In the genomic region with DNA sequence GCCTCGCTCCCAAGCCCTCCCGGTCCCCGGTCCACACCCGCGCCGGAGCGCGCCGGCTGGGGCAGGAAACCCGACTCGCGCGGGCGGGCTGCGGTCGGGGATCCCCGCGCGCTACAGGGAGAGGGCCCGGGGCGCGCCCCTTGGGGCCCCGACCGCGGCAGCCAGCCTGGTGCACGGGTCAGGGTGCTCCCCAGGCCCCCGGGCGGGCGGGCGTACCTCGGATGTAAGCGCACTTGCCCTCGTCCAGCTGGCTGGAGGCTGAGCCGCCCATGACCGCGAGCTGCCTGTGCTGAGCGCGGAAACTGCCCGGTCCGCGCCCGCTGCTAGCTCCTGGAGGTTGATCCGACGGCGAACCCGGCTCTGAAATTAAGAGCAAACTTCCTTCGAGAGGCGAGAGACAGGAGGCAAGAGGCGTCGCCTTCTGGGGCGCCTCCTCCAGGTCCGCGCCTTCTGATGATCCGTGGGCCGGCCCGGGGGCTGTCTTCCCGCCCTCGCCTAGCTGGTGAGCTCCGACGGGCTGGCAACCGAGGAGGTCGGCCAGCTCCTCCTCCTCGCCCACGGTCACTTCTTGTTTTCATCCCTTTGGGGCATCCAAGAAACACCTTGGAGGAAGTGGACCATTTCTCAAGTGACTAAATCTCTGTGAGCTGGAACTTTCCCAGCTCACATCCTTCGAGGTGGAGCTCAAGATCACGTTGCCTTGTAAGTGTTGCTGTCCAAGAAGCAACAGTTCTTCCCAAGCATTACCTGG, we compare ENCODE assay signal across 8 cellular contexts. TPM values are rescaled to one million over a fixed set of nuclear protein-coding genes. Genes with fewer than 3 reads are reported as not detected.
DNase-seq lines count a peak whose midpoint lies in the region; TF ChIP-seq lines count a peak whose summit lies in the region.

TSS of gene NIBAN1 (minus strand) at position 423 of the 751 bp plus-strand sequence. CDS start at position 271, 152 bp downstream.

- peak within 1 kb of the TSS; percentile 97 for H3K4me2 ChIP-seq in mammary epithelial cell (ENCODE audit: insufficient read depth, low read depth, low read length)

- TF ChIP-seq CTCF in GM12864 (IDR thresholded peaks at IDR 0.05; ENCODE audit: low read depth, low read length, missing control alignments), result no peak
- no peak for TF ChIP-seq CTCF in mammary epithelial cell (conservative IDR thresholded peaks at IDR 0.05 in 1 of 2, IDR thresholded peaks at IDR 0.05 in 1 of 2; ENCODE audit: extremely low read depth in 1 of 2, insufficient read depth in 1 of 2, low read depth in 1 of 2, low read length in 2 of 2)

- no peaks in the 10 kb centered on the region for H3K79me2 ChIP-seq in mammary epithelial cell (ENCODE audit: insufficient read depth, low read length)

- H3K4me3 ChIP-seq in GM12864 (ENCODE audit: low read depth, low read length) (peak within 1 kb of the TSS; percentile 60), mammary epithelial cell (replicated peaks in 1 of 3; ENCODE audit: insufficient read depth in 1 of 3, low read depth in 2 of 3, low read length in 3 of 3) (peak within 1 kb of the TSS; percentile 74 to 82 (median 81))

- H3K4me1 ChIP-seq in mammary epithelial cell (ENCODE audit: insufficient read depth, low read length), result peaks cover 17% of the 10 kb centered on the region

- peak within 1 kb of the TSS; percentile 23 for H3K27ac ChIP-seq in mammary epithelial cell (ENCODE audit: insufficient read depth, low read depth, low read length)

- CTCF ChIA-PET in mammary epithelial cell (lab: Charles Lee; ENCODE audit: low non-redundant PET), result interaction anchor here (0.6 to 0.7 kb wide), 2 partner anchors 380 to 1318 kb away, joined by 3 to 5 read pairs; no protein-coding TSS in a partner anchor

- in situ Hi-C loops in mammary epithelial cell (cut with MboI; ENCODE audit: low sequenced_read_pairs in 2 of 2), result no loop called here

- H2AFZ ChIP-seq in mammary epithelial cell (ENCODE audit: low read depth, low read length), result peak within 1 kb of the TSS; percentile 86

- peak within 1 kb of the TSS; percentile 84 for H3K9ac ChIP-seq in mammary epithelial cell (ENCODE audit: insufficient read depth, low read length)

- no peaks in the 10 kb centered on the region for H3K9me3 ChIP-seq in mammary epithelial cell (replicated peaks; ENCODE audit: insufficient read depth, low read length)

- no peaks in the 10 kb centered on the region for H4K20me1 ChIP-seq in mammary epithelial cell (ENCODE audit: insufficient read depth, low read length)

- H3K27me3 ChIP-seq in mammary epithelial cell (ENCODE audit: insufficient read depth, low read length), result no peaks in the 10 kb centered on the region

- WGBS in mammary epithelial cell (ENCODE audit: low coverage, missing lambda C conversion rate), result 5% methylated on average over 18 of the region's 66 CpGs

- no peak for DNase-seq in GM12864 (ENCODE audit: low read depth)
- DNase-seq in H4 (ENCODE audit: low spot score), result peak; percentile 48
- peak; percentile 65 for DNase-seq in LoVo (ENCODE audit: low spot score)
- DNase-seq in UCSD-AML1 (lab: John Stamatoyannopoulos, UW; ENCODE audit: unreplicated experiment), result peak; percentile 78
- peak; percentile 56 for DNase-seq in mammary epithelial cell
- DNase-seq in kidney tubule cell (ENCODE audit: low spot score), result peak; percentile 88
- peak; percentile 60 for DNase-seq in stimulated activated CD4-positive, alpha-beta T cell treated with anti-CD3 and anti-CD28 coated beads, Interleukin-1b, Interleukin-23, amount 100 ng/mL, for 48 hours
- DNase-seq in COR-L47 (lab: John Stamatoyannopoulos, UW), result no peak

- intact Hi-C loops in mammary epithelial cell (cut with micrococcal nuclease), result loop anchor here (1.0 to 10.0 kb wide), 4 partner anchors 21 to 249 kb away; partner anchors contain the start of genes SWT1 and TRMT1L

- H3K36me3 ChIP-seq in mammary epithelial cell (ENCODE audit: insufficient read depth, low read length), result no peaks in the 10 kb centered on the region

- BruUV-seq in mammary epithelial cell (replicated peaks; lab: Mats Ljungman, UMichigan), result no TSS peak

- dilution Hi-C loops in mammary epithelial cell (cut with HindIII; ENCODE audit: low sequenced_read_pairs), result no loop called here

RNA-seq across cellular contexts. Expression of gene NIBAN1, which starts in this region (rescaled TPM):
- 12.2 and 16.0 TPM in 2 replicates for total RNA-seq in H4 (2014; rRNA removed; shearing (Covaris generic))
- total RNA-seq in mammary epithelial cell, result 10 to 100 TPM; 35.8 to 70.3 TPM
- 3.2 TPM for polyA plus RNA-seq in mammary epithelial cell
- 8.3 TPM for polyA minus RNA-seq in mammary epithelial cell

Comparison
In these comparisons a context has a peak if more than half of its experiments do, and no peak if none do; other contexts are left out.
1. DNase-seq: peak in H4 (single experiment), LoVo (single experiment), UCSD-AML1 (single experiment), mammary epithelial cell (single experiment), kidney tubule cell (single experiment) and stimulated activated CD4-positive, alpha-beta T cell treated with anti-CD3 and anti-CD28 coated beads, Interleukin-1b, Interleukin-23, amount 100 ng/mL, for 48 hours (single experiment); none in GM12864 (single experiment) and COR-L47 (single experiment).